In the genomic region with DNA sequence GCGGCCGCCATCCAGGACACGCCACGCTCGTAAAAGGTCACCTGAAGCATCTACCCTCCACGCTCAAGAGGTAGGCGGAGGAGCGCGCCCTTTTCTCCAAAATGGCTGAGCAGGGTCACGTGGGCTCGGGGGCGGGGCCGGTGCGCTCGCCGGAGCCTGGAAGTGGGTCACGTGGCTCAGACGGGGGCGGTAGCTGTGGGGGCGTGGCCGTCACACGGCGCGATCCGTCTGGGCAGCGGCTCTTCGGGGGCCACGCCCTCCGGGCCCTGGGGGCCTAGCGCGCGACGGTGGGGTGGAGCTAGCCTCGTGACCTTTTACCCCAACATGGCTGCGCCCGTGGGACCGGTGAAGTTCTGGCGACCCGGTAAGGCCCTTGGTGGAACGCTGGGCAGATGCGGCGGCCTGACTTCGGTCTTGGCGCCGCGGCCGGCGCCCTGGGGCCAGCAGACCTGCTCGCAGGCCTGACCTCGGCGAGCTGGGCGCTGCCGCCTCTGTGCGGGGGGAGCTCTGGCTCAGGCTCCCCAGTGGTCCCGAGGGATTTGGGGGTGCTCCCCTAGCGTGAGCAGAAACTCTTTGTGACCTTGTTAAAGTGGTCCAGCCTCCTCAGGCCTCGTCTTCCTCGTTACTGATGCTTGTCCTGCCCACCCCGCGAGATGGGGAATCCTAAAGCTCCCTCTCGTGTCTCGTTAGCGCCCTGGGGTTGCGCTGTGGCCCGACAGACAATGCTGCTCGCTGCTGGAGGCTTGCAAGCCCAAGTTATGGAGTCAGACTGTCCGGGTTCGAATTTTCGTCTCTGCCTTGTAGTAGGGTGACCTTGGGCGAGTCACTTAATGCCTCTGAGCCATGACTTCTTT, we compare ENCODE assay signal across 1 cellular context.
TF ChIP-seq lines count a peak whose summit lies in the region.

A gene with protein sequence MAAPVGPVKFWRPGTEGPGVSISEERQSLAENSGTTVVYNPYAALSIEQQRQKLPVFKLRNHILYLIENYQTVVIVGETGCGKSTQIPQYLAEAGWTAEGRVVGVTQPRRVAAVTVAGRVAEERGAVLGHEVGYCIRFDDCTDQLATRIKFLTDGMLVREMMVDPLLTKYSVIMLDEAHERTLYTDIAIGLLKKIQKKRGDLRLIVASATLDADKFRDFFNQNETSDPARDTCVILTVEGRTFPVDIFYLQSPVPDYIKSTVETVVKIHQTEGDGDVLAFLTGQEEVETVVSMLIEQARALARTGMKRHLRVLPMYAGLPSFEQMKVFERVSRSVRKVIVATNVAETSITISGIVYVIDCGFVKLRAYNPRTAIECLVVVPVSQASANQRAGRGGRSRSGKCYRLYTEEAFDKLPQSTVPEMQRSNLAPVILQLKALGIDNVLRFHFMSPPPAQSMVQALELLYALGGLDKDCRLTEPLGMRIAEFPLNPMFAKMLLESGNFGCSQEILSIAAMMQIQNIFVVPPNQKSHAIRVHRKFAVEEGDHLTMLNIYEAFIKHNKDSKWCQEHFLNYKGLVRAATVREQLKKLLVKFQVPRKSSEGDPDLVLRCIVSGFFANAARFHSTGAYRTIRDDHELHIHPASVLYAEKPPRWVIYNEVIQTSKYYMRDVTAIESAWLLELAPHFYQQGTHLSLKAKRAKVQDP (plus strand): TSS at position 301 of the 854 bp plus-strand sequence. CDS start 24 bp downstream, at position 325.

TF ChIP-seq in K562, 482 proteins besides CTCF, POLR2A, EP300 and RAD21 (continued from another document and continues in another):
- TF ChIP-seq FOXM1 (IDR thresholded peaks at IDR 0.05; ENCODE audit: low read depth) (no peak), FOXM1 (CRISPR knock-in tag; IDR thresholded peaks at IDR 0.05; ENCODE audit: low read depth) (0 out of 2 replicates have a peak, but pooled peaks have one; percentile 27), ILK (tag; IDR thresholded peaks at IDR 0.05; ENCODE audit: borderline replicate concordance, low read depth) (no peak), KDM5B (IDR thresholded peaks at IDR 0.05; ENCODE audit: insufficient replicate concordance, low read depth, low read length) (peak; percentile 52), KLF6 (CRISPR knock-in tag; IDR thresholded peaks at IDR 0.05; ENCODE audit: borderline replicate concordance) (no peak), JUND (IDR thresholded peaks at IDR 0.05; ENCODE audit: borderline replicate concordance, low read depth, low read length) (peak; percentile 25; the same call in 1 of the 2 replicates), JUND (tag; IDR thresholded peaks at IDR 0.05; ENCODE audit: borderline replicate concordance, low read depth, low read length) (no peak; the same call in 2 of the 3 replicates), ZNF232 (CRISPR knock-in tag; IDR thresholded peaks at IDR 0.05) (0 out of 2 replicates have a peak, but pooled peaks have one; percentile 20), CEBPB (tag; IDR thresholded peaks at IDR 0.05) (no peak), ZNF75A (CRISPR knock-in tag; IDR thresholded peaks at IDR 0.05) (no peak), ZNF3 (CRISPR knock-in tag; IDR thresholded peaks at IDR 0.05) (no peak), CCAR2 (IDR thresholded peaks at IDR 0.05; ENCODE audit: low read depth, low read length) (no peak), GTF2A2 (tag; IDR thresholded peaks at IDR 0.05) (no peak), SMARCA5 (IDR thresholded peaks at IDR 0.05) (no peak), FOXJ3 (CRISPR knock-in tag; IDR thresholded peaks at IDR 0.05) (no peak), FOXA1 (IDR thresholded peaks at IDR 0.05; ENCODE audit: borderline replicate concordance) (no peak), ZBTB7A (IDR thresholded peaks at IDR 0.05; ENCODE audit: borderline replicate concordance, control insufficient read depth, low read depth, low read length) (peak; percentile 54; the same call in 1 of the 2 replicates), KHSRP (IDR thresholded peaks at IDR 0.05) (no peak), SOX6 (IDR thresholded peaks at IDR 0.05) (no peak), CBFB (CRISPR knock-in tag; IDR thresholded peaks at IDR 0.05) (no peak), SAFB2 (IDR thresholded peaks at IDR 0.05; ENCODE audit: borderline replicate concordance, low read depth, low read length, severe bottlenecking) (no peak), GABPB2 (CRISPR knock-in tag; conservative IDR thresholded peaks at IDR 0.05) (no peak), TEAD1 (CRISPR knock-in tag; IDR thresholded peaks at IDR 0.05) (peak in 1 of 2 experiments; percentile 20; a peak in 1 of 4 replicates), NR2F6 (CRISPR knock-in tag; IDR thresholded peaks at IDR 0.05) (no peak), DPF2 (IDR thresholded peaks at IDR 0.05) (no peak), XRCC5 (IDR thresholded peaks at IDR 0.05; ENCODE audit: low read depth, low read length) (0 out of 2 replicates have a peak, but pooled peaks have one; percentile 13), ZC3H8 (IDR thresholded peaks at IDR 0.05) (no peak), MECOM (CRISPR knock-in tag; IDR thresholded peaks at IDR 0.05) (no peak), NFIX (CRISPR knock-in tag; IDR thresholded peaks at IDR 0.05; ENCODE audit: low read depth) (no peak), MEF2A (IDR thresholded peaks at IDR 0.05; ENCODE audit: control insufficient read depth, low read depth, low read length) (no peak), TAF1 (IDR thresholded peaks at IDR 0.05; ENCODE audit: control insufficient read depth, extremely low read depth, insufficient read depth, low read length, severe bottlenecking) (peak; percentile 75), ETV6 (IDR thresholded peaks at IDR 0.05; ENCODE audit: borderline replicate concordance in 1 of 2, low read depth in 2 of 2, low read length in 1 of 2) (no peak), ETV6 (CRISPR knock-in tag; IDR thresholded peaks at IDR 0.05; ENCODE audit: borderline replicate concordance) (0 out of 2 replicates have a peak, but pooled peaks have one; percentile 53), ETS2 (tag; IDR thresholded peaks at IDR 0.05; ENCODE audit: borderline replicate concordance, poor library complexity, severe bottlenecking) (no peak)
- TF ChIP-seq, protein P1, sequence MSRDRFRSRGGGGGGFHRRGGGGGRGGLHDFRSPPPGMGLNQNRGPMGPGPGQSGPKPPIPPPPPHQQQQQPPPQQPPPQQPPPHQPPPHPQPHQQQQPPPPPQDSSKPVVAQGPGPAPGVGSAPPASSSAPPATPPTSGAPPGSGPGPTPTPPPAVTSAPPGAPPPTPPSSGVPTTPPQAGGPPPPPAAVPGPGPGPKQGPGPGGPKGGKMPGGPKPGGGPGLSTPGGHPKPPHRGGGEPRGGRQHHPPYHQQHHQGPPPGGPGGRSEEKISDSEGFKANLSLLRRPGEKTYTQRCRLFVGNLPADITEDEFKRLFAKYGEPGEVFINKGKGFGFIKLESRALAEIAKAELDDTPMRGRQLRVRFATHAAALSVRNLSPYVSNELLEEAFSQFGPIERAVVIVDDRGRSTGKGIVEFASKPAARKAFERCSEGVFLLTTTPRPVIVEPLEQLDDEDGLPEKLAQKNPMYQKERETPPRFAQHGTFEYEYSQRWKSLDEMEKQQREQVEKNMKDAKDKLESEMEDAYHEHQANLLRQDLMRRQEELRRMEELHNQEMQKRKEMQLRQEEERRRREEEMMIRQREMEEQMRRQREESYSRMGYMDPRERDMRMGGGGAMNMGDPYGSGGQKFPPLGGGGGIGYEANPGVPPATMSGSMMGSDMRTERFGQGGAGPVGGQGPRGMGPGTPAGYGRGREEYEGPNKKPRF (IDR thresholded peaks at IDR 0.05; ENCODE audit: low read depth, low read length) = no peak
- TF ChIP-seq, protein P2, sequence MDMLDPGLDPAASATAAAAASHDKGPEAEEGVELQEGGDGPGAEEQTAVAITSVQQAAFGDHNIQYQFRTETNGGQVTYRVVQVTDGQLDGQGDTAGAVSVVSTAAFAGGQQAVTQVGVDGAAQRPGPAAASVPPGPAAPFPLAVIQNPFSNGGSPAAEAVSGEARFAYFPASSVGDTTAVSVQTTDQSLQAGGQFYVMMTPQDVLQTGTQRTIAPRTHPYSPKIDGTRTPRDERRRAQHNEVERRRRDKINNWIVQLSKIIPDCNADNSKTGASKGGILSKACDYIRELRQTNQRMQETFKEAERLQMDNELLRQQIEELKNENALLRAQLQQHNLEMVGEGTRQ (CRISPR knock-in tag; IDR thresholded peaks at IDR 0.05) = peak; percentile 99
- TF ChIP-seq, protein P3, sequence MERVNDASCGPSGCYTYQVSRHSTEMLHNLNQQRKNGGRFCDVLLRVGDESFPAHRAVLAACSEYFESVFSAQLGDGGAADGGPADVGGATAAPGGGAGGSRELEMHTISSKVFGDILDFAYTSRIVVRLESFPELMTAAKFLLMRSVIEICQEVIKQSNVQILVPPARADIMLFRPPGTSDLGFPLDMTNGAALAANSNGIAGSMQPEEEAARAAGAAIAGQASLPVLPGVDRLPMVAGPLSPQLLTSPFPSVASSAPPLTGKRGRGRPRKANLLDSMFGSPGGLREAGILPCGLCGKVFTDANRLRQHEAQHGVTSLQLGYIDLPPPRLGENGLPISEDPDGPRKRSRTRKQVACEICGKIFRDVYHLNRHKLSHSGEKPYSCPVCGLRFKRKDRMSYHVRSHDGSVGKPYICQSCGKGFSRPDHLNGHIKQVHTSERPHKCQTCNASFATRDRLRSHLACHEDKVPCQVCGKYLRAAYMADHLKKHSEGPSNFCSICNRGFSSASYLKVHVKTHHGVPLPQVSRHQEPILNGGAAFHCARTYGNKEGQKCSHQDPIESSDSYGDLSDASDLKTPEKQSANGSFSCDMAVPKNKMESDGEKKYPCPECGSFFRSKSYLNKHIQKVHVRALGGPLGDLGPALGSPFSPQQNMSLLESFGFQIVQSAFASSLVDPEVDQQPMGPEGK (CRISPR knock-in tag; IDR thresholded peaks at IDR 0.05; ENCODE audit: borderline replicate concordance) = no peak
- TF ChIP-seq, protein P4, sequence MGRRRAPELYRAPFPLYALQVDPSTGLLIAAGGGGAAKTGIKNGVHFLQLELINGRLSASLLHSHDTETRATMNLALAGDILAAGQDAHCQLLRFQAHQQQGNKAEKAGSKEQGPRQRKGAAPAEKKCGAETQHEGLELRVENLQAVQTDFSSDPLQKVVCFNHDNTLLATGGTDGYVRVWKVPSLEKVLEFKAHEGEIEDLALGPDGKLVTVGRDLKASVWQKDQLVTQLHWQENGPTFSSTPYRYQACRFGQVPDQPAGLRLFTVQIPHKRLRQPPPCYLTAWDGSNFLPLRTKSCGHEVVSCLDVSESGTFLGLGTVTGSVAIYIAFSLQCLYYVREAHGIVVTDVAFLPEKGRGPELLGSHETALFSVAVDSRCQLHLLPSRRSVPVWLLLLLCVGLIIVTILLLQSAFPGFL (CRISPR knock-in tag; IDR thresholded peaks at IDR 0.05) = no peak
- TF ChIP-seq, protein P5, sequence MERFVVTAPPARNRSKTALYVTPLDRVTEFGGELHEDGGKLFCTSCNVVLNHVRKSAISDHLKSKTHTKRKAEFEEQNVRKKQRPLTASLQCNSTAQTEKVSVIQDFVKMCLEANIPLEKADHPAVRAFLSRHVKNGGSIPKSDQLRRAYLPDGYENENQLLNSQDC (CRISPR knock-in tag; IDR thresholded peaks at IDR 0.05) = no peak
- TF ChIP-seq, protein P6, sequence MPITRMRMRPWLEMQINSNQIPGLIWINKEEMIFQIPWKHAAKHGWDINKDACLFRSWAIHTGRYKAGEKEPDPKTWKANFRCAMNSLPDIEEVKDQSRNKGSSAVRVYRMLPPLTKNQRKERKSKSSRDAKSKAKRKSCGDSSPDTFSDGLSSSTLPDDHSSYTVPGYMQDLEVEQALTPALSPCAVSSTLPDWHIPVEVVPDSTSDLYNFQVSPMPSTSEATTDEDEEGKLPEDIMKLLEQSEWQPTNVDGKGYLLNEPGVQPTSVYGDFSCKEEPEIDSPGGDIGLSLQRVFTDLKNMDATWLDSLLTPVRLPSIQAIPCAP (CRISPR knock-in tag; IDR thresholded peaks at IDR 0.05; ENCODE audit: borderline replicate concordance) = no peak
- TF ChIP-seq, protein P7, sequence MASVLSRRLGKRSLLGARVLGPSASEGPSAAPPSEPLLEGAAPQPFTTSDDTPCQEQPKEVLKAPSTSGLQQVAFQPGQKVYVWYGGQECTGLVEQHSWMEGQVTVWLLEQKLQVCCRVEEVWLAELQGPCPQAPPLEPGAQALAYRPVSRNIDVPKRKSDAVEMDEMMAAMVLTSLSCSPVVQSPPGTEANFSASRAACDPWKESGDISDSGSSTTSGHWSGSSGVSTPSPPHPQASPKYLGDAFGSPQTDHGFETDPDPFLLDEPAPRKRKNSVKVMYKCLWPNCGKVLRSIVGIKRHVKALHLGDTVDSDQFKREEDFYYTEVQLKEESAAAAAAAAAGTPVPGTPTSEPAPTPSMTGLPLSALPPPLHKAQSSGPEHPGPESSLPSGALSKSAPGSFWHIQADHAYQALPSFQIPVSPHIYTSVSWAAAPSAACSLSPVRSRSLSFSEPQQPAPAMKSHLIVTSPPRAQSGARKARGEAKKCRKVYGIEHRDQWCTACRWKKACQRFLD (CRISPR knock-in tag; IDR thresholded peaks at IDR 0.05) = peak; percentile 94
- TF ChIP-seq, protein P8, sequence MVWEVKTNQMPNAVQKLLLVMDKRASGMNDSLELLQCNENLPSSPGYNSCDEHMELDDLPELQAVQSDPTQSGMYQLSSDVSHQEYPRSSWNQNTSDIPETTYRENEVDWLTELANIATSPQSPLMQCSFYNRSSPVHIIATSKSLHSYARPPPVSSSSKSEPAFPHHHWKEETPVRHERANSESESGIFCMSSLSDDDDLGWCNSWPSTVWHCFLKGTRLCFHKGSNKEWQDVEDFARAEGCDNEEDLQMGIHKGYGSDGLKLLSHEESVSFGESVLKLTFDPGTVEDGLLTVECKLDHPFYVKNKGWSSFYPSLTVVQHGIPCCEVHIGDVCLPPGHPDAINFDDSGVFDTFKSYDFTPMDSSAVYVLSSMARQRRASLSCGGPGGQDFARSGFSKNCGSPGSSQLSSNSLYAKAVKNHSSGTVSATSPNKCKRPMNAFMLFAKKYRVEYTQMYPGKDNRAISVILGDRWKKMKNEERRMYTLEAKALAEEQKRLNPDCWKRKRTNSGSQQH (CRISPR knock-in tag; IDR thresholded peaks at IDR 0.05) = no peak
- TF ChIP-seq, protein P9, sequence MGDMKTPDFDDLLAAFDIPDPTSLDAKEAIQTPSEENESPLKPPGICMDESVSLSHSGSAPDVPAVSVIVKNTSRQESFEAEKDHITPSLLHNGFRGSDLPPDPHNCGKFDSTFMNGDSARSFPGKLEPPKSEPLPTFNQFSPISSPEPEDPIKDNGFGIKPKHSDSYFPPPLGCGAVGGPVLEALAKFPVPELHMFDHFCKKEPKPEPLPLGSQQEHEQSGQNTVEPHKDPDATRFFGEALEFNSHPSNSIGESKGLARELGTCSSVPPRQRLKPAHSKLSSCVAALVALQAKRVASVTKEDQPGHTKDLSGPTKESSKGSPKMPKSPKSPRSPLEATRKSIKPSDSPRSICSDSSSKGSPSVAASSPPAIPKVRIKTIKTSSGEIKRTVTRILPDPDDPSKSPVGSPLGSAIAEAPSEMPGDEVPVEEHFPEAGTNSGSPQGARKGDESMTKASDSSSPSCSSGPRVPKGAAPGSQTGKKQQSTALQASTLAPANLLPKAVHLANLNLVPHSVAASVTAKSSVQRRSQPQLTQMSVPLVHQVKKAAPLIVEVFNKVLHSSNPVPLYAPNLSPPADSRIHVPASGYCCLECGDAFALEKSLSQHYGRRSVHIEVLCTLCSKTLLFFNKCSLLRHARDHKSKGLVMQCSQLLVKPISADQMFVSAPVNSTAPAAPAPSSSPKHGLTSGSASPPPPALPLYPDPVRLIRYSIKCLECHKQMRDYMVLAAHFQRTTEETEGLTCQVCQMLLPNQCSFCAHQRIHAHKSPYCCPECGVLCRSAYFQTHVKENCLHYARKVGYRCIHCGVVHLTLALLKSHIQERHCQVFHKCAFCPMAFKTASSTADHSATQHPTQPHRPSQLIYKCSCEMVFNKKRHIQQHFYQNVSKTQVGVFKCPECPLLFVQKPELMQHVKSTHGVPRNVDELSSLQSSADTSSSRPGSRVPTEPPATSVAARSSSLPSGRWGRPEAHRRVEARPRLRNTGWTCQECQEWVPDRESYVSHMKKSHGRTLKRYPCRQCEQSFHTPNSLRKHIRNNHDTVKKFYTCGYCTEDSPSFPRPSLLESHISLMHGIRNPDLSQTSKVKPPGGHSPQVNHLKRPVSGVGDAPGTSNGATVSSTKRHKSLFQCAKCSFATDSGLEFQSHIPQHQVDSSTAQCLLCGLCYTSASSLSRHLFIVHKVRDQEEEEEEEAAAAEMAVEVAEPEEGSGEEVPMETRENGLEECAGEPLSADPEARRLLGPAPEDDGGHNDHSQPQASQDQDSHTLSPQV (IDR thresholded peaks at IDR 0.05) = no peak; the same call in 1 of the 2 replicates
